In genomic region chr15:73353734-73354133, GRCh38 we compare ENCODE assay signal across 17 cellular contexts. TPM values are rescaled to one million over a fixed set of nuclear protein-coding genes. Genes with fewer than 3 reads are reported as not detected.
DNase-seq lines count a peak whose midpoint lies in the region; ATAC-seq and TF ChIP-seq lines count a peak whose summit lies in the region.
"Had no signal": no experiment of that assay in that cellular context is flagged by ENCODE, and none has a peak within 500 bp of the region (broad histone marks: within the 10 kb centered on the region; RNA-seq: fewer than 3 reads in every experiment).

No MANE protein-coding gene starts in this region.

- H3K36me3 ChIP-seq in H7 (replicated peaks; ENCODE audit: control insufficient read depth, insufficient read depth, low read length): no peaks in the 10 kb centered on the region
- no peaks in the 10 kb centered on the region for H3K36me3 ChIP-seq in psoas muscle (ENCODE audit: insufficient read depth in 1 of 2, low read depth in 1 of 2)
- no peaks in the 10 kb centered on the region for H3K36me3 ChIP-seq in mucosa of descending colon (ENCODE audit: low read depth)
- H3K36me3 ChIP-seq: BE2C had no signal

- intact Hi-C loops in psoas muscle (cut with DNase I) (no loop called here), mucosa of descending colon (cut with DNase I, micrococcal nuclease) (no loop called here)

- 50 to 58% (median 52%) methylated on average over 3 of the region's 3 CpGs for WGBS in psoas muscle, 3 donors

- H3K4me3 ChIP-seq in H7 (ENCODE audit: insufficient read depth, low read depth, low read length) (no peak overlapping the region), psoas muscle (no peak overlapping the region), mucosa of descending colon (no peak overlapping the region)
- H3K4me3 ChIP-seq: A549 had no signal

- H3K4me1 ChIP-seq in psoas muscle (no peaks in the 10 kb centered on the region), mucosa of descending colon (ENCODE audit: low read depth) (peaks cover 8% of the 10 kb centered on the region)
- H3K4me1 ChIP-seq: A549, BE2C had no signal

- no peaks in the 10 kb centered on the region for H3K9me3 ChIP-seq in psoas muscle
- no peaks in the 10 kb centered on the region for H3K9me3 ChIP-seq in mucosa of descending colon
- H3K9me3 ChIP-seq: A549, BE2C, Caco-2 had no signal

- H3K27ac ChIP-seq in psoas muscle: no peak overlapping the region
- H3K27ac ChIP-seq: A549 had no signal

- ATAC-seq in psoas muscle (no peak), mucosa of descending colon (no peak)
- ATAC-seq: A549; CD8-positive, alpha-beta T cell had no signal

- TF ChIP-seq CTCF in psoas muscle (IDR thresholded peaks at IDR 0.05) (no peak), mucosa of descending colon (IDR thresholded peaks at IDR 0.05) (no peak)

- DNase-seq in COR-L47 (lab: John Stamatoyannopoulos, UW): peak; percentile 36
- DNase-seq in H7: peak; percentile 60
- DNase-seq in NCI-H69 (lab: John Stamatoyannopoulos, UW): peak; percentile 58
- peak; percentile 45 for DNase-seq in iPS-NIHi11 (ENCODE audit: low spot score)
- DNase-seq in stimulated activated CD4-positive, alpha-beta T cell treated with anti-CD3 and anti-CD28 coated beads, Interleukin-15, amount 100 ng/mL, for 24 hours: no peak
- no peak for DNase-seq in psoas muscle
- DNase-seq in mucosa of descending colon: no peak
- DNase-seq: BE2C; Caco-2; CD8-positive, alpha-beta T cell; DND-41; GDM1 had no signal

- H3K27me3 ChIP-seq in H7 (ENCODE audit: control insufficient read depth, insufficient read depth, low read length) (no peaks in the 10 kb centered on the region), psoas muscle (ENCODE audit: insufficient read depth in 3 of 3, low read length in 2 of 3) (peaks cover 0 to 41% (median 8%) of the 10 kb centered on the region in 3 donors)

RNA-seq across cellular contexts. Expression of gene HCN4, which starts 15.0 kb away (rescaled TPM):
- 5.2 and 8.3 TPM in 2 replicates for total RNA-seq in H7 (2014; rRNA removed; shearing (Covaris generic))
- total RNA-seq in psoas muscle (not detected), mucosa of descending colon (under 1 TPM; 0.14 to 0.23 (median 0.19) TPM)
- polyA plus RNA-seq in psoas muscle: not detected
- total RNA-seq: CD8-positive, alpha-beta T cell; HT1080 had no signal
- polyA plus RNA-seq: AG04450, CD14-positive monocyte, IgD-negative memory B cell had no signal

Comparison
In these comparisons a context has a peak if more than half of its experiments do, and no peak if none do; other contexts are left out.
1. DNase-seq: peak in COR-L47 (single experiment), H7 (single experiment), NCI-H69 (single experiment) and iPS-NIHi11 (single experiment); none in stimulated activated CD4-positive, alpha-beta T cell treated with anti-CD3 and anti-CD28 coated beads, Interleukin-15, amount 100 ng/mL, for 24 hours (single experiment), psoas muscle (0 of 2) and mucosa of descending colon (0 of 3).